In genomic region chr14:30547388-30548048, GRCh38 we compare ENCODE assay signal across 16 cellular contexts. TPM values are rescaled to one million over a fixed set of nuclear protein-coding genes. Genes with fewer than 3 reads are reported as not detected.
DNase-seq lines count a peak whose midpoint lies in the region; ATAC-seq, FAIRE-seq and TF ChIP-seq lines count a peak whose summit lies in the region.
"Had no signal": no experiment of that assay in that cellular context is flagged by ENCODE, and none has a peak within 500 bp of the region (broad histone marks: within the 10 kb centered on the region; RNA-seq: fewer than 3 reads in every experiment).

No MANE protein-coding gene starts in this region.

- no peak overlapping the region for H3K4me3 Mint-ChIP-seq in WTC11
- no peak overlapping the region for H3K4me3 Mint-ChIP-seq in CD14-positive monocyte
- H3K4me3 Mint-ChIP-seq: CD4-positive, CD25-positive, alpha-beta regulatory T cell; CD8-positive, alpha-beta T cell; GM23338; H9 had no signal

- no peak overlapping the region for H3K27ac ChIP-seq in HepG2 (ENCODE audit: extremely low read length, insufficient read depth, low read length)
- H3K27ac ChIP-seq in testis = no peak overlapping the region

- CTCF ChIA-PET in WTC11 (lab: Charles Lee) (no interaction called here), HepG2 (lab: Yijun Ruan, JAX; ENCODE audit: low intra/inter-chr PET ratio, low total read pairs) (no interaction called here)

- DNase-seq in WTC11 (ENCODE audit: low spot score) = no peak
- no peak for DNase-seq in HepG2 (ENCODE audit: low spot score)
- no peak for DNase-seq in testis
- no peak for DNase-seq in activated CD4-positive, alpha-beta T cell treated with anti-CD3 and anti-CD28 coated beads for 4 hours
- DNase-seq in CD14-positive monocyte (ENCODE audit: low spot score) = no peak
- DNase-seq: C1 segment of cervical spinal cord; Caco-2; CD4-positive, CD25-positive, alpha-beta regulatory T cell; CD8-positive, alpha-beta T cell; DMS153; DND-41; H9 had no signal

- H3K9me3 ChIP-seq in HepG2 (ENCODE audit: low read length) = no peaks in the 10 kb centered on the region
- no peaks in the 10 kb centered on the region for H3K9me3 ChIP-seq in testis

- H3K27me3 ChIP-seq in HepG2 (ENCODE audit: control insufficient read depth in 1 of 2, insufficient read depth in 2 of 2, low read length in 2 of 2) (peaks cover 0 to 8% of the 10 kb centered on the region in 2 experiments; a peak in 1 of 5 replicates), testis (no peaks in the 10 kb centered on the region)

- no peak overlapping the region for H2AFZ ChIP-seq in HepG2 (ENCODE audit: low read length)
- H2AFZ ChIP-seq: GM23338 had no signal

- POLR2A ChIA-PET in WTC11 (lab: Charles Lee) (no interaction called here), HepG2 (lab: Yijun Ruan, JAX) (interaction anchor here (1.5 kb wide), 1 partner anchor 11 kb away, joined by 5 read pairs; the partner anchor contains the start of gene G2E3)

- ATAC-seq in WTC11 (peak; percentile 28; the same call in 1 of the 2 replicates), HepG2 (peak; percentile 49), GM21576 (IDR thresholded peaks at IDR 0.05; ENCODE audit: unreplicated experiment) (no peak)
- ATAC-seq: CD8-positive, alpha-beta T cell; GM23338; HCT116 had no signal

- BruUV-seq in HepG2 (replicated peaks; lab: Mats Ljungman, UMichigan) = no TSS peak

- intact Hi-C loops in HepG2 (cut with micrococcal nuclease; ENCODE audit: unreplicated experiment) = no loop called here
- intact Hi-C loops in testis (cut with DNase I; ENCODE audit: low total_unique reads) = no loop called here
- intact Hi-C loops in CD14-positive monocyte (cut with micrococcal nuclease) = no loop called here

- no peaks in the 10 kb centered on the region for H4K20me1 ChIP-seq in HepG2 (ENCODE audit: insufficient read depth, low read length)

- H3K4me1 Mint-ChIP-seq in WTC11 (peaks cover 15% of the 10 kb centered on the region), CD14-positive monocyte (no peaks in the 10 kb centered on the region)
- H3K4me1 Mint-ChIP-seq: CD4-positive, CD25-positive, alpha-beta regulatory T cell had no signal

- TF ChIP-seq EP300 in HepG2 (IDR thresholded peaks at IDR 0.05; ENCODE audit: low read depth in 2 of 2, low read length in 2 of 2) (no peak), HepG2 (CRISPR knock-in tag; IDR thresholded peaks at IDR 0.05; ENCODE audit: borderline replicate concordance) (no peak)

- no peak for FAIRE-seq in HepG2 (lab: Jason Lieb, UNC)
- FAIRE-seq: GM19239 had no signal

- H3K36me3 ChIP-seq in HepG2 (replicated peaks in 1 of 2; ENCODE audit: control insufficient read depth in 1 of 2, insufficient read depth in 2 of 2, low read length in 2 of 2) = no peaks in the 10 kb centered on the region
- no peaks in the 10 kb centered on the region for H3K36me3 ChIP-seq in testis (ENCODE audit: low read depth, missing control alignments)

- peaks cover 13% of the 10 kb centered on the region for H3K4me1 ChIP-seq in HepG2 (ENCODE audit: insufficient read depth, low read length)
- H3K4me1 ChIP-seq in testis = no peaks in the 10 kb centered on the region
- H3K4me1 ChIP-seq: Caco-2 had no signal

- in situ Hi-C loops in HepG2 (cut with HindIII; ENCODE audit: extremely low pct_ligation_motif_present, low pct_unique_long_range_greater_than_20kb) = no loop called here

- no peaks in the 10 kb centered on the region for H3K79me2 ChIP-seq in HepG2 (ENCODE audit: insufficient read depth, low read length)

- H3K27ac Mint-ChIP-seq in WTC11 (no peak overlapping the region), CD14-positive monocyte (no peak overlapping the region)
- H3K27ac Mint-ChIP-seq: CD4-positive, CD25-positive, alpha-beta regulatory T cell; CD8-positive, alpha-beta T cell; GM23338; H9 had no signal

- no peaks in the 10 kb centered on the region for H3K27me3 Mint-ChIP-seq in WTC11 (ENCODE audit: low read depth)
- H3K27me3 Mint-ChIP-seq in CD14-positive monocyte (ENCODE audit: low read depth in 3 of 3) = peaks cover 2 to 12% (median 11%) of the 10 kb centered on the region in 3 donors

- WGBS in HepG2 (ENCODE audit: low lambda C conversion rate) = 79% methylated on average over 40 of the region's 40 CpGs
- 67 to 78% methylated on average over 9 to 40 of the region's 40 CpGs for WGBS in testis, 2 donors

- peaks cover 10% of the 10 kb centered on the region for H3K36me3 Mint-ChIP-seq in WTC11
- no peaks in the 10 kb centered on the region for H3K36me3 Mint-ChIP-seq in CD14-positive monocyte
- H3K36me3 Mint-ChIP-seq: CD4-positive, CD25-positive, alpha-beta regulatory T cell; CD8-positive, alpha-beta T cell had no signal

- no peak for TF ChIP-seq RAD21 in HepG2 (CRISPR knock-in tag; IDR thresholded peaks at IDR 0.05)

- H3K9me3 Mint-ChIP-seq in WTC11 = peaks cover 28% of the 10 kb centered on the region
- H3K9me3 Mint-ChIP-seq in CD14-positive monocyte = peaks cover 0 to 11% (median 10%) of the 10 kb centered on the region in 7 donors
- H3K9me3 Mint-ChIP-seq: CD8-positive, alpha-beta T cell had no signal

- no peak overlapping the region for H3K9ac ChIP-seq in HepG2 (ENCODE audit: insufficient read depth, low read depth, low read length)

- no peak overlapping the region for H3K4me2 ChIP-seq in HepG2 (ENCODE audit: low read depth, low read length)
- H3K4me2 ChIP-seq: GM23338 had no signal

- H3K4me3 ChIP-seq in HepG2 (replicated peaks in 1 of 3; ENCODE audit: insufficient read depth in 1 of 3, low read depth in 2 of 3, low read length in 3 of 3) = no peak overlapping the region
- H3K4me3 ChIP-seq in testis = peak overlapping the region; percentile 31 to 56
- H3K4me3 ChIP-seq: GM23338 had no signal

- TF ChIP-seq CTCF in WTC11 (IDR thresholded peaks at IDR 0.05) (no peak), HepG2 (CRISPR knock-in tag; IDR thresholded peaks at IDR 0.05) (no peak), testis (IDR thresholded peaks at IDR 0.05) (no peak), CD14-positive monocyte (IDR thresholded peaks at IDR 0.05) (no peak)

- TF ChIP-seq POLR2A in HepG2 (IDR thresholded peaks at IDR 0.05; ENCODE audit: insufficient read depth in 1 of 2, low read depth in 2 of 2, low read length in 2 of 2) (no peak), testis (IDR thresholded peaks at IDR 0.05) (no peak)

TF ChIP-seq in HepG2, 621 proteins besides CTCF, POLR2A, EP300 and RAD21 (continues in another document):
- TF ChIP-seq FOXP4 (CRISPR knock-in tag; IDR thresholded peaks at IDR 0.05) (no peak), RBFOX2 (IDR thresholded peaks at IDR 0.05; ENCODE audit: low read depth, low read length) (no peak), ZNF773 (CRISPR knock-in tag; IDR thresholded peaks at IDR 0.05; ENCODE audit: borderline replicate concordance) (no peak), FOXA1 (IDR thresholded peaks at IDR 0.05) (no peak), FOXA1 (CRISPR knock-in tag; IDR thresholded peaks at IDR 0.05) (no peak), FOXK2 (IDR thresholded peaks at IDR 0.05) (no peak), TOPORS (CRISPR knock-in tag; IDR thresholded peaks at IDR 0.05) (no peak), ZNF598 (CRISPR knock-in tag; IDR thresholded peaks at IDR 0.05; ENCODE audit: borderline replicate concordance) (0 out of 2 replicates have a peak, but pooled peaks have one; percentile 35), ZBTB42 (CRISPR knock-in tag; IDR thresholded peaks at IDR 0.05) (no peak), SRSF4 (IDR thresholded peaks at IDR 0.05; ENCODE audit: low read depth, low read length, poor library complexity, severe bottlenecking) (no peak)

RNA-seq across cellular contexts. Expression of gene G2E3, which starts 11.4 kb away (rescaled TPM):
- total RNA-seq in WTC11 (2021) (63.1 to 66.2 TPM (median 64.3 TPM) in 3 replicates), HepG2 (2016; rRNA removed; fragmentation: Illumina TruSeq; extraction: Trizol) (63.0 and 90.7 TPM in 2 replicates), testis (10 to 100 TPM; 29.5 to 42.7 TPM)
- 20.1 and 20.7 TPM in 2 replicates for total RNA-seq in HepG2 (2016; cell fraction: cytosol; rRNA removed; fragmentation: Illumina TruSeq; extraction: Trizol; ENCODE audit: low read depth)
- 61.4 and 87.9 TPM in 2 replicates for total RNA-seq in HepG2 (2016; cell fraction: insoluble cytoplasmic fraction; rRNA removed; fragmentation: Illumina TruSeq; extraction: Trizol)
- 27.9 and 35.1 TPM in 2 replicates for total RNA-seq in HepG2 (2016; cell fraction: membrane; rRNA removed; fragmentation: Illumina TruSeq; extraction: Trizol)
- 81.7 and 85.9 TPM in 2 replicates for total RNA-seq in HepG2 (2016; cell fraction: nucleus; rRNA removed; fragmentation: Illumina TruSeq; extraction: Trizol)
- polyA plus RNA-seq in HepG2 (2011; rRNA removed) (13.8 and 22.8 TPM in 2 replicates), testis (ENCODE audit: insufficient read depth, low read depth, low replicate concordance) (53.2 TPM), CD14-positive monocyte (10 to 100 TPM in 1 of 2 donors, 1 to 10 TPM in 1; 5.6 to 12.1 TPM)
- 5.6 and 8.4 TPM in 2 replicates for polyA plus RNA-seq in HepG2 (2011; cell fraction: cytosol; rRNA removed)
- 11.7 and 14.1 TPM in 2 replicates for polyA plus RNA-seq in HepG2 (2011; cell fraction: nucleus; rRNA removed)
- polyA plus RNA-seq in HepG2 (2012) = 22.9 and 29.9 TPM in 2 replicates
- polyA plus RNA-seq in HepG2 (2016; cell fraction: cytosol; fragmentation: Illumina TruSeq; extraction: Trizol; ENCODE audit: low read depth) = 2.5 and 2.9 TPM in 2 replicates
- polyA plus RNA-seq in HepG2 (2016; cell fraction: insoluble cytoplasmic fraction; fragmentation: Illumina TruSeq; extraction: Trizol; ENCODE audit: low read depth) = 40.8 and 45.8 TPM in 2 replicates
- 5.2 and 7.8 TPM in 2 replicates for polyA plus RNA-seq in HepG2 (2016; cell fraction: membrane; fragmentation: Illumina TruSeq; extraction: Trizol; ENCODE audit: low read depth)
- 71.9 and 74.2 TPM in 2 replicates for polyA plus RNA-seq in HepG2 (2016; cell fraction: nucleus; fragmentation: Illumina TruSeq; extraction: Trizol; ENCODE audit: insufficient read depth, low read depth)
- 8.9 and 9.2 TPM in 2 replicates for polyA minus RNA-seq in HepG2 (2011; rRNA and poly(A)+ RNA removed; ENCODE audit: low replicate concordance)
- 31.6 and 36.1 TPM in 2 replicates for polyA minus RNA-seq in HepG2 (2011; cell fraction: cytosol; rRNA and poly(A)+ RNA removed)
- 92.2 and 121 TPM in 2 replicates for polyA minus RNA-seq in HepG2 (2011; cell fraction: nucleus; rRNA and poly(A)+ RNA removed)

Comparison
In these comparisons a context has a peak if more than half of its experiments do, and no peak if none do; other contexts are left out.
1. H3K4me3 ChIP-seq: peak in testis (2 of 2); none in HepG2 (0 of 3).